21 cellular contexts compared by ENCODE assay signal in the genomic region with DNA sequence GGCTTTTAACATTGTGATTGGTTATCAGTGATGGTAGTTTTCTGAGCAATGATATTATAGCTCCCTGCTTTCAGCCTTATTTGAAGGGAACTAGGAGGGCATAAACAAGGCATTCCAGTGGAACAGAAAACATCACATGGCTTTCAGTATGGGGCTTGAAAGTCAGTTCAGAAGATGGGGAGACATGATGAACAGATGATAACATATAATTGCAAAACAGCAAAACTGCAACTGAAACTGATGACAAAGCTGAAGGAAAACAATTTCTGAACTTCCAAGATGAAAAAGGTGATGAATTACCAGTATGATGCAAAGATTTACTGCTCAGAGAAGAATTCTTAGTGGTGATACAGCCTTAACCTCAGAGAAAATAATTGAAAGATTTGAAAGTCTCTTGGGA.
A peak's percentile ranks its signal among the peaks of the same experiment; 100 is the strongest.
DNase-seq lines count a peak whose midpoint lies in the region; ATAC-seq and TF ChIP-seq lines count a peak whose summit lies in the region.
"Had no signal": no experiment of that assay in that cellular context is flagged by ENCODE, and none has a peak within 500 bp of the region (broad histone marks: within the 10 kb centered on the region; RNA-seq: fewer than 3 reads in every experiment).

No MANE protein-coding gene starts in this region.

- CTCF ChIA-PET in mammary epithelial cell (lab: Charles Lee; ENCODE audit: low non-redundant PET): no interaction called here
- CTCF ChIA-PET in MCF 10A (lab: Yijun Ruan, JAX): no interaction called here

- no peaks in the 10 kb centered on the region for H3K36me3 ChIP-seq in mammary epithelial cell (ENCODE audit: insufficient read depth, low read length)
- H3K36me3 ChIP-seq: SJSA1 had no signal

- no peak overlapping the region for H3K9ac ChIP-seq in mammary epithelial cell (ENCODE audit: insufficient read depth, low read length)

- H3K27ac Mint-ChIP-seq in MCF 10A (ENCODE audit: low read depth, unreplicated experiment): no peak overlapping the region
- H3K27ac Mint-ChIP-seq: IgD-negative memory B cell had no signal

- H3K27me3 ChIP-seq in mammary epithelial cell (ENCODE audit: insufficient read depth, low read length): no peaks in the 10 kb centered on the region
- H3K27me3 ChIP-seq: SJSA1 had no signal

- no peak for ATAC-seq in GM21825 (IDR thresholded peaks at IDR 0.05; ENCODE audit: unreplicated experiment)

- no peak overlapping the region for H3K4me3 Mint-ChIP-seq in MCF 10A (ENCODE audit: unreplicated experiment)
- H3K4me3 Mint-ChIP-seq: H9, IgD-negative memory B cell had no signal

- H3K4me1 Mint-ChIP-seq in MCF 10A (ENCODE audit: insufficient read depth, unreplicated experiment): no peaks in the 10 kb centered on the region
- H3K4me1 Mint-ChIP-seq: IgD-negative memory B cell had no signal

- no peaks in the 10 kb centered on the region for H3K27me3 Mint-ChIP-seq in MCF 10A (ENCODE audit: insufficient read depth, unreplicated experiment)
- H3K27me3 Mint-ChIP-seq: IgD-negative memory B cell had no signal

- no peaks in the 10 kb centered on the region for H3K79me2 ChIP-seq in mammary epithelial cell (ENCODE audit: insufficient read depth, low read length)

- intact Hi-C loops in mammary epithelial cell (cut with micrococcal nuclease): no loop called here
- intact Hi-C loops in MCF 10A (cut with micrococcal nuclease): no loop called here

- no peaks in the 10 kb centered on the region for H3K9me3 Mint-ChIP-seq in MCF 10A (ENCODE audit: unreplicated experiment)
- H3K9me3 Mint-ChIP-seq: H9 had no signal

- BruUV-seq in mammary epithelial cell (replicated peaks; lab: Mats Ljungman, UMichigan) (no TSS peak), MCF 10A (replicated peaks; lab: Mats Ljungman, UMichigan) (no TSS peak)

- peak; percentile 19 for DNase-seq in mammary epithelial cell
- DNase-seq in MCF 10A (ENCODE audit: unreplicated experiment): no peak
- peak; percentile 53 for DNase-seq in amniotic epithelial cell (ENCODE audit: low read depth)
- peak; percentile 30 for DNase-seq in iris pigment epithelial cell (ENCODE audit: low read depth)
- DNase-seq in foreskin melanocyte: no peak
- no peak for DNase-seq in NCI-H1105 (lab: John Stamatoyannopoulos, UW)
- no peak for DNase-seq in NCI-H1048 (lab: John Stamatoyannopoulos, UW)
- DNase-seq: Calu3, DMS153, DND-41, H9, NCI-H1694, NCI-H2029 treated with DMSO at 0.1 percent for 48 hours, NCI-H446 treated with DMSO at 0.1 percent for 48 hours, NCI-H82, PC-9, Right ventricle myocardium superior had no signal

- no peaks in the 10 kb centered on the region for H4K20me1 ChIP-seq in mammary epithelial cell (ENCODE audit: insufficient read depth, low read length)

- in situ Hi-C loops in mammary epithelial cell (cut with MboI; ENCODE audit: low sequenced_read_pairs in 2 of 2): no loop called here

- H3K4me2 ChIP-seq in mammary epithelial cell (ENCODE audit: insufficient read depth, low read depth, low read length): no peak overlapping the region
- H3K4me2 ChIP-seq: PC-9 had no signal

- no peak for TF ChIP-seq CTCF in mammary epithelial cell (conservative IDR thresholded peaks at IDR 0.05 in 1 of 2, IDR thresholded peaks at IDR 0.05 in 1 of 2; ENCODE audit: extremely low read depth in 1 of 2, insufficient read depth in 1 of 2, low read depth in 1 of 2, low read length in 2 of 2)
- no peak for TF ChIP-seq CTCF in MCF 10A (IDR thresholded peaks at IDR 0.05; ENCODE audit: unreplicated experiment)

- H2AFZ ChIP-seq in mammary epithelial cell (ENCODE audit: low read depth, low read length): no peak overlapping the region
- H2AFZ ChIP-seq: PC-9 had no signal

- no peaks in the 10 kb centered on the region for H3K36me3 Mint-ChIP-seq in MCF 10A (ENCODE audit: insufficient read depth, unreplicated experiment)
- H3K36me3 Mint-ChIP-seq: IgD-negative memory B cell had no signal

- no peak overlapping the region for H3K27ac ChIP-seq in mammary epithelial cell (ENCODE audit: insufficient read depth, low read depth, low read length)
- H3K27ac ChIP-seq: 22Rv1, PC-9, SJSA1 had no signal

- dilution Hi-C loops in mammary epithelial cell (cut with HindIII; ENCODE audit: low sequenced_read_pairs): no loop called here

- no peaks in the 10 kb centered on the region for H3K4me1 ChIP-seq in mammary epithelial cell (ENCODE audit: insufficient read depth, low read length)

- H3K4me3 ChIP-seq in mammary epithelial cell (replicated peaks in 1 of 3; ENCODE audit: insufficient read depth in 1 of 3, low read depth in 2 of 3, low read length in 3 of 3): no peak overlapping the region
- H3K4me3 ChIP-seq: PC-9, SJSA1 had no signal

- no peaks in the 10 kb centered on the region for H3K9me3 ChIP-seq in mammary epithelial cell (replicated peaks; ENCODE audit: insufficient read depth, low read length)
- H3K9me3 ChIP-seq: SJSA1 had no signal

- POLR2A ChIA-PET in MCF 10A (lab: Yijun Ruan, JAX): interaction anchor here (0.9 kb wide), 1 partner anchor 69 kb away, joined by 3 read pairs; no protein-coding TSS in a partner anchor

Comparison
In these comparisons a context has a peak if more than half of its experiments do, and no peak if none do; other contexts are left out.
1. DNase-seq: peak in mammary epithelial cell (single experiment), amniotic epithelial cell (single experiment) and iris pigment epithelial cell (single experiment); none in MCF 10A (single experiment), foreskin melanocyte (single experiment), NCI-H1105 (single experiment) and NCI-H1048 (single experiment).